Comparison of ENCODE assay signal across 1 cellular context in genomic region chr1:25120286-25120685, GRCh38.
TF ChIP-seq lines count a peak whose summit lies in the region.

No MANE protein-coding gene starts in this region.

TF ChIP-seq in IMR-90, 13 proteins besides CTCF, POLR2A, EP300 and RAD21:
- TF ChIP-seq BHLHE40 (IDR thresholded peaks at IDR 0.05; ENCODE audit: low read depth, low read length) (no peak), ELK1 (IDR thresholded peaks at IDR 0.05; ENCODE audit: borderline replicate concordance, low read depth, low read length) (no peak), MXI1 (IDR thresholded peaks at IDR 0.05; ENCODE audit: borderline replicate concordance, low read depth, low read length) (no peak), CHD1 (IDR thresholded peaks at IDR 0.05; ENCODE audit: low read depth, low read length) (no peak), SMC3 (IDR thresholded peaks at IDR 0.05; ENCODE audit: low read depth, low read length) (no peak), FOS (IDR thresholded peaks at IDR 0.05; ENCODE audit: low read depth, low read length) (no peak), NFE2L2 (IDR thresholded peaks at IDR 0.05; ENCODE audit: low read depth, low read length) (no peak), MAZ (IDR thresholded peaks at IDR 0.05; ENCODE audit: borderline replicate concordance, low read depth, low read length) (no peak), MAFK (IDR thresholded peaks at IDR 0.05; ENCODE audit: low read depth, low read length) (no peak), RCOR1 (IDR thresholded peaks at IDR 0.05; ENCODE audit: insufficient replicate concordance, low read length) (no peak)
